In genomic region chr17:78396436-78397335, GRCh38 we compare ENCODE assay signal across 1 cellular context.
TF ChIP-seq lines count a peak whose summit lies in the region.

No MANE protein-coding gene starts in this region.

TF ChIP-seq in HepG2, 621 proteins besides CTCF, POLR2A, EP300 and RAD21 (continued from another document and continues in another):
- TF ChIP-seq, protein P1, sequence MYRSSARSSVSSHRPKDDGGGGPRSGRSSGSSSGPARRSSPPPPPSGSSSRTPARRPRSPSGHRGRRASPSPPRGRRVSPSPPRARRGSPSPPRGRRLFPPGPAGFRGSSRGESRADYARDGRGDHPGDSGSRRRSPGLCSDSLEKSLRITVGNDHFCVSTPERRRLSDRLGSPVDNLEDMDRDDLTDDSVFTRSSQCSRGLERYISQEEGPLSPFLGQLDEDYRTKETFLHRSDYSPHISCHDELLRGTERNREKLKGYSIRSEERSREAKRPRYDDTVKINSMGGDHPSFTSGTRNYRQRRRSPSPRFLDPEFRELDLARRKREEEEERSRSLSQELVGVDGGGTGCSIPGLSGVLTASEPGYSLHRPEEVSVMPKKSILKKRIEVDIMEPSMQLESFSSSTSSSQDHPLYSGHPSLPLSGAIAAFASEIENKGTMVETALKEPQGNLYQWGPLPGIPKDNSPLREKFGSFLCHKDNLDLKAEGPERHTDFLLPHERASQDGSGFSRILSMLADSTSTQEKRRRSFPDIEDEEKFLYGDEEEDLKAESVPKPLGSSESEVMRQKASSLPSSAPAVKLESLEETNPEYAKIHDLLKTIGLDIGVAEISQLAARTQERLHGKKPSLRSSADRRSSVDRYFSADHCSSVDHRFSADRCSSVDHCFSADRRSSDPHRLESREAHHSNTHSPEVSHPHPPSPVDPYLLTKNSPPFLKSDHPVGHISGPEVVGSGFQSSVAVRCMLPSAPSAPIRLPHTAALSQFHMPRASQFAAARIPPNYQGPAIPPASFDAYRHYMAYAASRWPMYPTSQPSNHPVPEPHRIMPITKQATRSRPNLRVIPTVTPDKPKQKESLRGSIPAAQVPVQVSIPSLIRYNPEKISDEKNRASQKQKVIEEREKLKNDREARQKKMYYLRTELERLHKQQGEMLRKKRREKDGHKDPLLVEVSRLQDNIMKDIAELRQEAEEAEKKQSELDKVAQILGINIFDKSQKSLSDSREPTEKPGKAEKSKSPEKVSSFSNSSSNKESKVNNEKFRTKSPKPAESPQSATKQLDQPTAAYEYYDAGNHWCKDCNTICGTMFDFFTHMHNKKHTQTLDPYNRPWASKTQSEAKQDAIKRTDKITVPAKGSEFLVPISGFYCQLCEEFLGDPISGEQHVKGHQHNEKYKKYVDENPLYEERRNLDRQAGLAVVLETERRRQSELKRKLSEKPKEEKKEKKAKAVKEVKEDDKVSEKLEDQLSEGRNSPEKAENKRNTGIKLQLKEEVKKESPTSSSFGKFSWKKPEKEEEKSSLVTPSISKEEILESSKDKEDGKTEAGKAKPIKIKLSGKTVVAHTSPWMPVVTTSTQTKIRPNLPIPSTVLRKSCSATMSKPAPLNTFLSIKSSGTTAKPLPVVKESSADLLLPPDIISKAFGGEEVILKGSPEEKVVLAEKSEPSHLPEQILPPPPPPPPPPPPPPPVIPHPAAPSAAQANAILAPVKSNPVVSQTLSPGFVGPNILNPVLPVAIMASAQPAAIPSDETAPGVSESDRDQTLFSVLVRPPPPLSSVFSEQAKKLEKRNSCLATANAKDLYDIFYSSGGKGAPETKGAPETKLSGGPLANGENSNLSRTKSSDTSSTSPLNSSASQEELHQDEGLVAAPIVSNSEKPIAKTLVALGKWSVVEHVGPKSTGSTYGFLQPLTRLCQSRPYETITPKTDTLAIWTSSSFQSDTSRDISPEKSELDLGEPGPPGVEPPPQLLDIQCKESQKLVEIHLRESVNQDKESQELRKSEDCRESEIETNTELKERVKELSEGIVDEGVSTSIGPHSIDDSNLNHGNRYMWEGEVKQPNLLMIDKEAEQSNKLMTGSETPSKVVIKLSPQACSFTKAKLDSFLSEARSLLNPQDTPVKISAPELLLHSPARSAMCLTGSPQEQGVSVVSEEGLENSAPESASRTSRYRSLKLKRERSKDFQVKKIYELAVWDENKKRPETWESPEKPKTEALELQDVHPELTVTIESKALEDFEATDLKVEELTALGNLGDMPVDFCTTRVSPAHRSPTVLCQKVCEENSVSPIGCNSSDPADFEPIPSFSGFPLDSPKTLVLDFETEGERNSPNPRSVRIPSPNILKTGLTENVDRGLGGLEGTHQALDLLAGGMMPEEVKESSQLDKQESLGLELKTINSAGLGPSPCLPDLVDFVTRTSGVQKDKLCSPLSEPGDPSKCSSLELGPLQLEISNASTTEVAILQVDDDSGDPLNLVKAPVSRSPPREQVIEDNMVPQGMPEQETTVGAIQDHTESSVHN (CRISPR knock-in tag; IDR thresholded peaks at IDR 0.05), result no peak
- no peak for TF ChIP-seq HNRNPH1 (optimal IDR thresholded peaks at IDR 0.05; ENCODE audit: low read depth, low read length)
- no peak for TF ChIP-seq HOXA7 (CRISPR knock-in tag; IDR thresholded peaks at IDR 0.05)
- peak; percentile 33 for TF ChIP-seq ASH2L (IDR thresholded peaks at IDR 0.05; ENCODE audit: insufficient read length, low read depth, low read length)
- TF ChIP-seq FOSL1 (CRISPR knock-in tag; IDR thresholded peaks at IDR 0.05; ENCODE audit: borderline replicate concordance), result no peak
- TF ChIP-seq, protein P2, sequence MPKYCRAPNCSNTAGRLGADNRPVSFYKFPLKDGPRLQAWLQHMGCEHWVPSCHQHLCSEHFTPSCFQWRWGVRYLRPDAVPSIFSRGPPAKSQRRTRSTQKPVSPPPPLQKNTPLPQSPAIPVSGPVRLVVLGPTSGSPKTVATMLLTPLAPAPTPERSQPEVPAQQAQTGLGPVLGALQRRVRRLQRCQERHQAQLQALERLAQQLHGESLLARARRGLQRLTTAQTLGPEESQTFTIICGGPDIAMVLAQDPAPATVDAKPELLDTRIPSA (CRISPR knock-in tag; IDR thresholded peaks at IDR 0.05; ENCODE audit: borderline replicate concordance), result no peak
- TF ChIP-seq SOX6 (IDR thresholded peaks at IDR 0.05), result no peak
- TF ChIP-seq SOX6 (CRISPR knock-in tag; IDR thresholded peaks at IDR 0.05), result peak; percentile 59
- TF ChIP-seq ZNF598 (CRISPR knock-in tag; IDR thresholded peaks at IDR 0.05; ENCODE audit: borderline replicate concordance), result no peak
- TF ChIP-seq HNRNPL (IDR thresholded peaks at IDR 0.05; ENCODE audit: low read depth, low read length), result peak; percentile 94
- peak; percentile 75 for TF ChIP-seq ZNF121 (CRISPR knock-in tag; IDR thresholded peaks at IDR 0.05)
- peak; percentile 6; the same call in 1 of the 2 replicates for TF ChIP-seq TBX3 (IDR thresholded peaks at IDR 0.05; ENCODE audit: borderline replicate concordance)
- TF ChIP-seq SOX13 (IDR thresholded peaks at IDR 0.05), result no peak
- TF ChIP-seq SOX13 (CRISPR knock-in tag; conservative IDR thresholded peaks at IDR 0.05 in 1 of 2, IDR thresholded peaks at IDR 0.05 in 1 of 2), result peak in 1 of 2 experiments; percentile 59; a peak in 1 of 4 replicates
- 0 out of 2 replicates have a peak, but pooled peaks have one; percentile 23 for TF ChIP-seq SPEN (CRISPR knock-in tag; IDR thresholded peaks at IDR 0.05; ENCODE audit: low read depth)
- TF ChIP-seq SAP130 (CRISPR knock-in tag; IDR thresholded peaks at IDR 0.05; ENCODE audit: low read depth), result peak; percentile 64
- TF ChIP-seq, protein P3, sequence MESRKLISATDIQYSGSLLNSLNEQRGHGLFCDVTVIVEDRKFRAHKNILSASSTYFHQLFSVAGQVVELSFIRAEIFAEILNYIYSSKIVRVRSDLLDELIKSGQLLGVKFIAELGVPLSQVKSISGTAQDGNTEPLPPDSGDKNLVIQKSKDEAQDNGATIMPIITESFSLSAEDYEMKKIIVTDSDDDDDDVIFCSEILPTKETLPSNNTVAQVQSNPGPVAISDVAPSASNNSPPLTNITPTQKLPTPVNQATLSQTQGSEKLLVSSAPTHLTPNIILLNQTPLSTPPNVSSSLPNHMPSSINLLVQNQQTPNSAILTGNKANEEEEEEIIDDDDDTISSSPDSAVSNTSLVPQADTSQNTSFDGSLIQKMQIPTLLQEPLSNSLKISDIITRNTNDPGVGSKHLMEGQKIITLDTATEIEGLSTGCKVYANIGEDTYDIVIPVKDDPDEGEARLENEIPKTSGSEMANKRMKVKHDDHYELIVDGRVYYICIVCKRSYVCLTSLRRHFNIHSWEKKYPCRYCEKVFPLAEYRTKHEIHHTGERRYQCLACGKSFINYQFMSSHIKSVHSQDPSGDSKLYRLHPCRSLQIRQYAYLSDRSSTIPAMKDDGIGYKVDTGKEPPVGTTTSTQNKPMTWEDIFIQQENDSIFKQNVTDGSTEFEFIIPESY (CRISPR knock-in tag; IDR thresholded peaks at IDR 0.05), result peak; percentile 35
- TF ChIP-seq, protein P4, sequence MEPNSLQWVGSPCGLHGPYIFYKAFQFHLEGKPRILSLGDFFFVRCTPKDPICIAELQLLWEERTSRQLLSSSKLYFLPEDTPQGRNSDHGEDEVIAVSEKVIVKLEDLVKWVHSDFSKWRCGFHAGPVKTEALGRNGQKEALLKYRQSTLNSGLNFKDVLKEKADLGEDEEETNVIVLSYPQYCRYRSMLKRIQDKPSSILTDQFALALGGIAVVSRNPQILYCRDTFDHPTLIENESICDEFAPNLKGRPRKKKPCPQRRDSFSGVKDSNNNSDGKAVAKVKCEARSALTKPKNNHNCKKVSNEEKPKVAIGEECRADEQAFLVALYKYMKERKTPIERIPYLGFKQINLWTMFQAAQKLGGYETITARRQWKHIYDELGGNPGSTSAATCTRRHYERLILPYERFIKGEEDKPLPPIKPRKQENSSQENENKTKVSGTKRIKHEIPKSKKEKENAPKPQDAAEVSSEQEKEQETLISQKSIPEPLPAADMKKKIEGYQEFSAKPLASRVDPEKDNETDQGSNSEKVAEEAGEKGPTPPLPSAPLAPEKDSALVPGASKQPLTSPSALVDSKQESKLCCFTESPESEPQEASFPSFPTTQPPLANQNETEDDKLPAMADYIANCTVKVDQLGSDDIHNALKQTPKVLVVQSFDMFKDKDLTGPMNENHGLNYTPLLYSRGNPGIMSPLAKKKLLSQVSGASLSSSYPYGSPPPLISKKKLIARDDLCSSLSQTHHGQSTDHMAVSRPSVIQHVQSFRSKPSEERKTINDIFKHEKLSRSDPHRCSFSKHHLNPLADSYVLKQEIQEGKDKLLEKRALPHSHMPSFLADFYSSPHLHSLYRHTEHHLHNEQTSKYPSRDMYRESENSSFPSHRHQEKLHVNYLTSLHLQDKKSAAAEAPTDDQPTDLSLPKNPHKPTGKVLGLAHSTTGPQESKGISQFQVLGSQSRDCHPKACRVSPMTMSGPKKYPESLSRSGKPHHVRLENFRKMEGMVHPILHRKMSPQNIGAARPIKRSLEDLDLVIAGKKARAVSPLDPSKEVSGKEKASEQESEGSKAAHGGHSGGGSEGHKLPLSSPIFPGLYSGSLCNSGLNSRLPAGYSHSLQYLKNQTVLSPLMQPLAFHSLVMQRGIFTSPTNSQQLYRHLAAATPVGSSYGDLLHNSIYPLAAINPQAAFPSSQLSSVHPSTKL (CRISPR knock-in tag; IDR thresholded peaks at IDR 0.05), result peak; percentile 62
- peak; percentile 75; the same call in 1 of the 2 replicates for TF ChIP-seq ZBED4 (CRISPR knock-in tag; IDR thresholded peaks at IDR 0.05; ENCODE audit: borderline replicate concordance)
- TF ChIP-seq, protein P5, sequence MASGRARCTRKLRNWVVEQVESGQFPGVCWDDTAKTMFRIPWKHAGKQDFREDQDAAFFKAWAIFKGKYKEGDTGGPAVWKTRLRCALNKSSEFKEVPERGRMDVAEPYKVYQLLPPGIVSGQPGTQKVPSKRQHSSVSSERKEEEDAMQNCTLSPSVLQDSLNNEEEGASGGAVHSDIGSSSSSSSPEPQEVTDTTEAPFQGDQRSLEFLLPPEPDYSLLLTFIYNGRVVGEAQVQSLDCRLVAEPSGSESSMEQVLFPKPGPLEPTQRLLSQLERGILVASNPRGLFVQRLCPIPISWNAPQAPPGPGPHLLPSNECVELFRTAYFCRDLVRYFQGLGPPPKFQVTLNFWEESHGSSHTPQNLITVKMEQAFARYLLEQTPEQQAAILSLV (CRISPR knock-in tag; IDR thresholded peaks at IDR 0.05; ENCODE audit: borderline replicate concordance), result no peak
- TF ChIP-seq, protein P6, sequence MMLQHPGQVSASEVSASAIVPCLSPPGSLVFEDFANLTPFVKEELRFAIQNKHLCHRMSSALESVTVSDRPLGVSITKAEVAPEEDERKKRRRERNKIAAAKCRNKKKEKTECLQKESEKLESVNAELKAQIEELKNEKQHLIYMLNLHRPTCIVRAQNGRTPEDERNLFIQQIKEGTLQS (CRISPR knock-in tag; IDR thresholded peaks at IDR 0.05), result no peak
- TF ChIP-seq SIN3B (IDR thresholded peaks at IDR 0.05; ENCODE audit: low read length), result no peak
- TF ChIP-seq ZNF501 (CRISPR knock-in tag; IDR thresholded peaks at IDR 0.05), result 0 out of 2 replicates have a peak, but pooled peaks have one; percentile 9
- TF ChIP-seq, protein P7, sequence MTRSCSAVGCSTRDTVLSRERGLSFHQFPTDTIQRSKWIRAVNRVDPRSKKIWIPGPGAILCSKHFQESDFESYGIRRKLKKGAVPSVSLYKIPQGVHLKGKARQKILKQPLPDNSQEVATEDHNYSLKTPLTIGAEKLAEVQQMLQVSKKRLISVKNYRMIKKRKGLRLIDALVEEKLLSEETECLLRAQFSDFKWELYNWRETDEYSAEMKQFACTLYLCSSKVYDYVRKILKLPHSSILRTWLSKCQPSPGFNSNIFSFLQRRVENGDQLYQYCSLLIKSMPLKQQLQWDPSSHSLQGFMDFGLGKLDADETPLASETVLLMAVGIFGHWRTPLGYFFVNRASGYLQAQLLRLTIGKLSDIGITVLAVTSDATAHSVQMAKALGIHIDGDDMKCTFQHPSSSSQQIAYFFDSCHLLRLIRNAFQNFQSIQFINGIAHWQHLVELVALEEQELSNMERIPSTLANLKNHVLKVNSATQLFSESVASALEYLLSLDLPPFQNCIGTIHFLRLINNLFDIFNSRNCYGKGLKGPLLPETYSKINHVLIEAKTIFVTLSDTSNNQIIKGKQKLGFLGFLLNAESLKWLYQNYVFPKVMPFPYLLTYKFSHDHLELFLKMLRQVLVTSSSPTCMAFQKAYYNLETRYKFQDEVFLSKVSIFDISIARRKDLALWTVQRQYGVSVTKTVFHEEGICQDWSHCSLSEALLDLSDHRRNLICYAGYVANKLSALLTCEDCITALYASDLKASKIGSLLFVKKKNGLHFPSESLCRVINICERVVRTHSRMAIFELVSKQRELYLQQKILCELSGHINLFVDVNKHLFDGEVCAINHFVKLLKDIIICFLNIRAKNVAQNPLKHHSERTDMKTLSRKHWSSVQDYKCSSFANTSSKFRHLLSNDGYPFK (CRISPR knock-in tag; IDR thresholded peaks at IDR 0.05; ENCODE audit: borderline replicate concordance), result no peak
- peak; percentile 44 for TF ChIP-seq SKI (IDR thresholded peaks at IDR 0.05; ENCODE audit: partially characterized antibody)
